10 cellular contexts compared by ENCODE assay signal in the genomic region with DNA sequence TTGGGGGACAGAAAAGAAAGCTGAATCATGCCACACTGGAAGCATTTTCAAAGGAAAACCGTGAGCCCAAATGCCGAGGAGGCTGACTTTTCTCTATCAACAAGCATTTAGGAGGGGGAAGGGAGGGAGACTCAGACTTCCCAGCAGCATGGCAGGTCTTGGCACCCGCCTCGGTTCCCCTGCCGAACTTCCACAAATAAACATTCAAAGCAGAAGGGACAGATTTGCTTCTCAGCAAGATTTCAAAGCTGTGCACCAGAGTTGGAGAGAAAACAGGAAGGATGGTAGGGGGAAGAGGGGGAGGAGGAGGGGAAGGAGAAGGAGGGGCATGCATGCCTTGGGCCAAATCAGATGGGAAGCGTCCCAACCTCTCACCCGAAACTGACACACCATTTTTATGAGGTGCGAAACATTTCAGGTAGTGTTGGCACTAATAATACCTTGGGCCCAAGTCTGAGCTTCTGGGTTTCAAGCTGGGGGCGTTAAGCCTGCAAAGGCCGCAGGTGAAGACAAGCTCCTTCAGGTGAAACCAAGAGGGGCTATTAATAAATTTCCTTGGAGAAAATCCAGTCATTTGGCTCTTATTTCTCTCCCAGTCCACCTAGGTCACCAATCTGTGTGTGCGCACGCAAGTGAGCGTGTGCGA. TPM values are rescaled to one million over a fixed set of nuclear protein-coding genes. Genes with fewer than 3 reads are reported as not detected.
DNase-seq lines count a peak whose midpoint lies in the region; ATAC-seq, FAIRE-seq and TF ChIP-seq lines count a peak whose summit lies in the region.
"Had no signal": no experiment of that assay in that cellular context is flagged by ENCODE, and none has a peak within 500 bp of the region (broad histone marks: within the 10 kb centered on the region; RNA-seq: fewer than 3 reads in every experiment).

No MANE protein-coding gene starts in this region.

- H3K23me2 ChIP-seq in H1 (ENCODE audit: low read depth, low read length) = no peaks in the 10 kb centered on the region

- 0 out of 2 replicates have a peak overlapping the region, but pooled peaks have one; percentile 44 for H3K18ac ChIP-seq in H1 (ENCODE audit: extremely low read depth, low read length)

- no TSS peak for BruUV-seq in OCI-LY7 (replicated peaks; lab: Mats Ljungman, UMichigan)

- no peak overlapping the region; the same call in 1 of the 2 replicates for H4K8ac ChIP-seq in H1 (ENCODE audit: extremely low read depth, insufficient read depth, low read length)

- H2BK5ac ChIP-seq in H1 (ENCODE audit: low read depth, low read length) = 0 out of 2 replicates have a peak overlapping the region, but pooled peaks have one; percentile 10

- H3K36me3 Mint-ChIP-seq in type B pancreatic cell = peaks cover 5% of the 10 kb centered on the region
- H3K36me3 Mint-ChIP-seq in activated naive CD4-positive, alpha-beta T cell treated with anti-CD3 and anti-CD28 coated beads for 36 hours (ENCODE audit: low read depth) = no peaks in the 10 kb centered on the region

- no peak overlapping the region for H3K23ac ChIP-seq in H1 (ENCODE audit: insufficient read length)

- no peak overlapping the region for H3K56ac ChIP-seq in H1 (replicated peaks; ENCODE audit: insufficient read length, low read depth, low read length)

- H3K36me3 ChIP-seq in OCI-LY7 (ENCODE audit: insufficient read depth, low read length) = no peaks in the 10 kb centered on the region
- H3K36me3 ChIP-seq in H1 (ENCODE audit: control insufficient read depth in 2 of 4, insufficient read depth in 4 of 4, low read length in 3 of 4) = no peaks in the 10 kb centered on the region
- no peaks in the 10 kb centered on the region for H3K36me3 ChIP-seq in mucosa of descending colon (ENCODE audit: low read depth)

- WGBS in H1 (ENCODE audit: extremely low coverage in 1 of 2, insufficient coverage in 1 of 2, insufficient read length in 1 of 2, insufficient replicate concordance in 2 of 2, low coverage in 1 of 2, low lambda C conversion rate in 2 of 2, missing lambda C conversion rate in 1 of 2), 2 experiments = 87% methylated on average over 14 of the region's 14 CpGs; no CpG with 5 or more reads in 1 of the 2 experiments

- H4K20me1 ChIP-seq in OCI-LY7 (ENCODE audit: insufficient read depth, low read length) (no peaks in the 10 kb centered on the region), H1 (replicated peaks in 1 of 2; ENCODE audit: control insufficient read depth in 1 of 2, insufficient read depth in 2 of 2, low read length in 2 of 2) (no peaks in the 10 kb centered on the region)

- H2AK5ac ChIP-seq in H1 (ENCODE audit: low read depth, low read length) = no peak overlapping the region

- H2BK15ac ChIP-seq in H1 (ENCODE audit: low read length) = no peak overlapping the region; the same call in 1 of the 2 replicates

- no peak overlapping the region for H3K4me3 ChIP-seq in OCI-LY7 (ENCODE audit: low read depth, low read length, poor library complexity, severe bottlenecking)
- H3K4me3 ChIP-seq in H1 (ENCODE audit: extremely low read depth in 1 of 4, insufficient read depth in 2 of 4, low read depth in 3 of 4, low read length in 4 of 4) = no peak overlapping the region
- no peak overlapping the region for H3K4me3 ChIP-seq in mucosa of descending colon

- TF ChIP-seq RAD21 in H1 (IDR thresholded peaks at IDR 0.05 in 1 of 2, conservative IDR thresholded peaks at IDR 0.05 in 1 of 2; ENCODE audit: low read depth in 2 of 2, low read length in 2 of 2) = no peak

- DNase-seq in OCI-LY7 (ENCODE audit: low spot score) (no peak), H1 (ENCODE audit: low read depth in 1 of 2, low spot score in 2 of 2) (no peak), mucosa of descending colon (peak; percentile 39 to 65 (median 41)), type B pancreatic cell (ENCODE audit: extremely low spot score, unreplicated experiment) (no peak), SW480 (ENCODE audit: low spot score) (no peak), DMS153 treated with DMSO at 0.1 percent for 48 hours (lab: John Stamatoyannopoulos, UW; ENCODE audit: unreplicated experiment) (no peak)
- no peak for DNase-seq in activated naive CD4-positive, alpha-beta T cell treated with anti-CD3 and anti-CD28 coated beads for 36 hours
- DNase-seq: activated gamma-delta T cell treated with Interleukin-2 at 50 U/mL for 16 hours had no signal

- H3K4me3 Mint-ChIP-seq in type B pancreatic cell = peak overlapping the region; percentile 65
- H3K4me3 Mint-ChIP-seq in activated naive CD4-positive, alpha-beta T cell treated with anti-CD3 and anti-CD28 coated beads for 36 hours = no peak overlapping the region

- H3K4me2 ChIP-seq in OCI-LY7 (ENCODE audit: low read length) = peak overlapping the region; percentile 17; the same call in 1 of the 2 replicates
- H3K4me2 ChIP-seq in H1 (ENCODE audit: insufficient read depth in 1 of 2, low read depth in 2 of 2, low read length in 2 of 2) = 0 out of 4 replicates have a peak overlapping the region, but pooled peaks of 1 of the 2 experiments have one; percentile 7

- no peak for TF ChIP-seq EP300 in H1 (IDR thresholded peaks at IDR 0.05; ENCODE audit: borderline replicate concordance in 1 of 2, low read depth in 2 of 2, low read length in 2 of 2)

- TF ChIP-seq POLR2A in H1 (IDR thresholded peaks at IDR 0.05; ENCODE audit: control extremely low read depth in 1 of 2, low read depth in 2 of 2, low read length in 2 of 2) (no peak), GM18505 (IDR thresholded peaks at IDR 0.05; ENCODE audit: borderline replicate concordance, extremely low read depth, insufficient read depth, insufficient read length) (no peak)

- H3K79me1 ChIP-seq in H1 (ENCODE audit: low read depth, low read length) = no peaks in the 10 kb centered on the region

- H2BK12ac ChIP-seq in H1 (ENCODE audit: low read depth, low read length) = peak overlapping the region; percentile 64

- peaks cover 69% of the 10 kb centered on the region for H3K4me1 Mint-ChIP-seq in type B pancreatic cell (ENCODE audit: unreplicated experiment)
- peaks cover 14% of the 10 kb centered on the region for H3K4me1 Mint-ChIP-seq in activated naive CD4-positive, alpha-beta T cell treated with anti-CD3 and anti-CD28 coated beads for 36 hours (ENCODE audit: low read depth)

- peak overlapping the region; percentile 89 for H4K91ac ChIP-seq in H1 (replicated peaks; ENCODE audit: insufficient read length, low read length)

- no peaks in the 10 kb centered on the region for H3K4me1 ChIP-seq in OCI-LY7 (ENCODE audit: insufficient read depth, low read length, poor library complexity, severe bottlenecking)
- peaks cover 0 to 8% (median 6%) of the 10 kb centered on the region in 4 experiments; a peak in 4 of 7 replicates for H3K4me1 ChIP-seq in H1 (replicated peaks in 1 of 4; ENCODE audit: control insufficient read depth in 3 of 4, insufficient read depth in 4 of 4, low read length in 3 of 4)
- H3K4me1 ChIP-seq in mucosa of descending colon (ENCODE audit: low read depth) = peaks cover 5% of the 10 kb centered on the region

- H3K9me3 ChIP-seq in OCI-LY7 (ENCODE audit: low read length) (no peaks in the 10 kb centered on the region), H1 (ENCODE audit: insufficient read depth in 2 of 2, low read depth in 1 of 2, low read length in 1 of 2) (no peaks in the 10 kb centered on the region), mucosa of descending colon (no peaks in the 10 kb centered on the region)

- no peak overlapping the region for H2BK120ac ChIP-seq in H1 (replicated peaks; ENCODE audit: low read depth, low read length)

- no peak overlapping the region for H3K4ac ChIP-seq in H1 (replicated peaks; ENCODE audit: insufficient read length, low read depth, low read length)

- no peaks in the 10 kb centered on the region for H3K9me2 ChIP-seq in OCI-LY7 (ENCODE audit: insufficient read depth, low read length)

- no peak overlapping the region for H3K14ac ChIP-seq in H1 (ENCODE audit: insufficient read length)

- H3K79me2 ChIP-seq in OCI-LY7 (ENCODE audit: insufficient read depth, low read depth, low read length) (no peaks in the 10 kb centered on the region), H1 (ENCODE audit: control insufficient read depth in 1 of 2, insufficient read depth in 2 of 2, low read length in 2 of 2) (no peaks in the 10 kb centered on the region)

- ATAC-seq in mucosa of descending colon = peak; percentile 36
- no peak for ATAC-seq in GM18505 (IDR thresholded peaks at IDR 0.05; ENCODE audit: unreplicated experiment)

- POLR2A ChIA-PET in OCI-LY7 (lab: Charles Lee) (no interaction called here), H1 (lab: Charles Lee; ENCODE audit: partially characterized antibody) (interaction anchor here (0.6 to 1.1 kb wide), 3 partner anchors 9 to 21 kb away, joined by 3 to 6 read pairs (median 3); no protein-coding TSS in a partner anchor)

- H3K27ac Mint-ChIP-seq in type B pancreatic cell = peak overlapping the region; percentile 93
- no peak overlapping the region for H3K27ac Mint-ChIP-seq in activated naive CD4-positive, alpha-beta T cell treated with anti-CD3 and anti-CD28 coated beads for 36 hours

- H2AFZ ChIP-seq in OCI-LY7 (ENCODE audit: low read length) = no peak overlapping the region
- peak overlapping the region; percentile 91 for H2AFZ ChIP-seq in H1 (ENCODE audit: low read length)

- no peak overlapping the region for H4K5ac ChIP-seq in H1 (ENCODE audit: insufficient read length, low read depth, low read length)

- no peak for FAIRE-seq in H1 (lab: Jason Lieb, UNC)

- no peak overlapping the region for H3K27ac ChIP-seq in OCI-LY7 (ENCODE audit: low read depth, low read length, poor library complexity, severe bottlenecking)
- no peak overlapping the region for H3K27ac ChIP-seq in H1 (ENCODE audit: low read depth, low read length)

- H2BK20ac ChIP-seq in H1 (ENCODE audit: low read length) = peak overlapping the region; percentile 83; the same call in 1 of the 2 replicates

- H3K9ac ChIP-seq in H1 (replicated peaks in 1 of 4; ENCODE audit: extremely low read depth in 1 of 4, low read depth in 3 of 4, low read length in 3 of 4) = no peak overlapping the region

- no peaks in the 10 kb centered on the region for H3K27me3 Mint-ChIP-seq in type B pancreatic cell
- peaks cover 8% of the 10 kb centered on the region for H3K27me3 Mint-ChIP-seq in activated naive CD4-positive, alpha-beta T cell treated with anti-CD3 and anti-CD28 coated beads for 36 hours (ENCODE audit: low read depth)

- H3K27me3 ChIP-seq in H1 (replicated peaks in 1 of 4; ENCODE audit: control insufficient read depth in 3 of 4, extremely low read depth in 1 of 4, insufficient read depth in 3 of 4, low read length in 3 of 4) = no peaks in the 10 kb centered on the region; a peak in 1 of 7 replicates

- CTCF ChIA-PET in OCI-LY7 (lab: Charles Lee; ENCODE audit: unreplicated experiment) (no interaction called here), H1 (lab: Charles Lee; ENCODE audit: partially characterized antibody) (interaction anchor here (0.9 to 1.9 kb wide), 6 partner anchors 16 to 241 kb away, joined by 3 to 6 read pairs (median 4); no protein-coding TSS in a partner anchor)
- CTCF ChIA-PET in activated naive CD4-positive, alpha-beta T cell treated with anti-CD3 and anti-CD28 coated beads for 36 hours (lab: Charles Lee) = no interaction called here

- intact Hi-C loops in OCI-LY7 (cut with micrococcal nuclease; ENCODE audit: unreplicated experiment) = no loop called here
- intact Hi-C loops in mucosa of descending colon (cut with DNase I, micrococcal nuclease) = no loop called here
- intact Hi-C loops in activated naive CD4-positive, alpha-beta T cell treated with anti-CD3 and anti-CD28 coated beads for 36 hours (cut with micrococcal nuclease) = no loop called here

- no peak for TF ChIP-seq CTCF in OCI-LY7 (conservative IDR thresholded peaks at IDR 0.05; ENCODE audit: low read length)
- TF ChIP-seq CTCF in H1 (IDR thresholded peaks at IDR 0.05; ENCODE audit: control extremely low read depth in 1 of 3, insufficient read depth in 1 of 3, low read depth in 1 of 3, low read length in 3 of 3) = no peak
- no peak for TF ChIP-seq CTCF in mucosa of descending colon (IDR thresholded peaks at IDR 0.05)
- TF ChIP-seq CTCF in type B pancreatic cell (conservative IDR thresholded peaks at IDR 0.05) = no peak

- H3K9me3 Mint-ChIP-seq in type B pancreatic cell = no peaks in the 10 kb centered on the region
- H3K9me3 Mint-ChIP-seq in activated naive CD4-positive, alpha-beta T cell treated with anti-CD3 and anti-CD28 coated beads for 36 hours = no peaks in the 10 kb centered on the region

RNA-seq across cellular contexts. Expression of gene ABCA4, which starts 26.4 kb away (rescaled TPM):
- not detected in 2 replicates for total RNA-seq in OCI-LY7 (2014; rRNA removed; shearing (Covaris generic))
- total RNA-seq in OCI-LY7 (2022) (not detected in 2 replicates), mucosa of descending colon (1 to 10 TPM in 1 of 3 donors, under 1 TPM in 1, not detected in 1; 0.34 to 1.0 TPM), type B pancreatic cell (ENCODE audit: low replicate concordance) (3.2 and 6.4 TPM in 2 replicates)
- total RNA-seq in H1 (2021; fragmentation: NEBNext Ultra II Directional; extraction: Animal tissue kit (Norgen Biotek cat#: 25700)) = not detected in 2 replicates
- polyA plus RNA-seq in H1 (2011; rRNA removed) = 0.06 TPM in 2 replicates
- 0.06 TPM for polyA plus RNA-seq in H1 (2011; cell fraction: cytosol; rRNA removed)
- polyA plus RNA-seq in H1 (2011; cell fraction: nucleus; rRNA removed) = 0.50 TPM
- polyA plus RNA-seq in H1 (2012, experiment 1 of 2) = 0.12 to 0.62 TPM (median 0.24 TPM) in 4 replicates
- polyA plus RNA-seq in H1 (2012, experiment 2 of 2) = not detected
- 0.06 TPM for polyA plus RNA-seq in H1 (2013, experiment 1 of 2)
- 0.07 TPM for polyA plus RNA-seq in H1 (2013, experiment 2 of 2)
- 0.02 and 0.03 TPM in 2 replicates for polyA minus RNA-seq in H1 (2011; rRNA and poly(A)+ RNA removed)
- not detected for polyA minus RNA-seq in H1 (2011; cell fraction: cytosol; rRNA and poly(A)+ RNA removed)
- not detected for polyA minus RNA-seq in H1 (2011; cell fraction: nucleus; rRNA and poly(A)+ RNA removed)
- total RNA-seq in activated naive CD4-positive, alpha-beta T cell treated with anti-CD3 and anti-CD28 coated beads for 36 hours = under 1 TPM; 0.10 to 0.14 TPM
- total RNA-seq: NCI-H460 had no signal

Comparison
In these comparisons a context has a peak if more than half of its experiments do, and no peak if none do; other contexts are left out.
1. DNase-seq: peak in mucosa of descending colon (3 of 3); none in OCI-LY7 (single experiment), H1 (0 of 2), type B pancreatic cell (single experiment), SW480 (single experiment), DMS153 treated with DMSO at 0.1 percent for 48 hours (single experiment) and activated naive CD4-positive, alpha-beta T cell treated with anti-CD3 and anti-CD28 coated beads for 36 hours (single experiment).